ENCODE assay signal across 15 cellular contexts in genomic region chr6:128007658-128008057, GRCh38.
"Had no signal": no experiment of that assay in that cellular context is flagged by ENCODE, and none has a peak within 500 bp of the region (broad histone marks: within the 10 kb centered on the region; RNA-seq: fewer than 3 reads in every experiment).

No MANE protein-coding gene starts in this region.

- DNase-seq: colonic mucosa; effector CD8-positive, alpha-beta T cell; foreskin fibroblast; kidney; left colon; mammary epithelial cell; mucosa of descending colon; naive thymus-derived CD8-positive, alpha-beta T cell; posterior cingulate gyrus; stimulated activated CD4-positive, alpha-beta T cell treated with anti-CD3 and anti-CD28 coated beads, Interleukin-12 subunit alpha, Interleukin-12 subunit beta, amount 100 ng/mL, for 4 hours; stimulated activated CD4-positive, alpha-beta T cell treated with anti-CD3 and anti-CD28 coated beads, Interleukin-2, amount 100 ng/mL, for 48 hours; stimulated activated naive CD4-positive, alpha-beta T cell treated with Interleukin-2 at 50 U/mL for 16 hours had no signal

- H3K9me3 Mint-ChIP-seq: type B pancreatic cell had no signal

- H3K4me1 ChIP-seq: colonic mucosa, right atrium auricular region had no signal

- H3K36me3 ChIP-seq: colonic mucosa, neutrophil, right atrium auricular region had no signal

- H3K27ac ChIP-seq: colonic mucosa, neutrophil, right atrium auricular region had no signal

- H3K4me3 Mint-ChIP-seq: naive thymus-derived CD8-positive, alpha-beta T cell; type B pancreatic cell had no signal

- ATAC-seq: left colon; mucosa of descending colon; naive thymus-derived CD8-positive, alpha-beta T cell had no signal

- H3K27me3 ChIP-seq: colonic mucosa, neutrophil, right atrium auricular region had no signal

- H3K27ac Mint-ChIP-seq: type B pancreatic cell had no signal

- H3K4me3 ChIP-seq: colonic mucosa, mucosa of descending colon, right atrium auricular region had no signal

- H3K9me3 ChIP-seq: colonic mucosa, mucosa of descending colon, neutrophil, right atrium auricular region had no signal

- H3K27me3 Mint-ChIP-seq: naive thymus-derived CD8-positive, alpha-beta T cell; type B pancreatic cell had no signal
